14 cellular contexts compared by ENCODE assay signal in the genomic region with DNA sequence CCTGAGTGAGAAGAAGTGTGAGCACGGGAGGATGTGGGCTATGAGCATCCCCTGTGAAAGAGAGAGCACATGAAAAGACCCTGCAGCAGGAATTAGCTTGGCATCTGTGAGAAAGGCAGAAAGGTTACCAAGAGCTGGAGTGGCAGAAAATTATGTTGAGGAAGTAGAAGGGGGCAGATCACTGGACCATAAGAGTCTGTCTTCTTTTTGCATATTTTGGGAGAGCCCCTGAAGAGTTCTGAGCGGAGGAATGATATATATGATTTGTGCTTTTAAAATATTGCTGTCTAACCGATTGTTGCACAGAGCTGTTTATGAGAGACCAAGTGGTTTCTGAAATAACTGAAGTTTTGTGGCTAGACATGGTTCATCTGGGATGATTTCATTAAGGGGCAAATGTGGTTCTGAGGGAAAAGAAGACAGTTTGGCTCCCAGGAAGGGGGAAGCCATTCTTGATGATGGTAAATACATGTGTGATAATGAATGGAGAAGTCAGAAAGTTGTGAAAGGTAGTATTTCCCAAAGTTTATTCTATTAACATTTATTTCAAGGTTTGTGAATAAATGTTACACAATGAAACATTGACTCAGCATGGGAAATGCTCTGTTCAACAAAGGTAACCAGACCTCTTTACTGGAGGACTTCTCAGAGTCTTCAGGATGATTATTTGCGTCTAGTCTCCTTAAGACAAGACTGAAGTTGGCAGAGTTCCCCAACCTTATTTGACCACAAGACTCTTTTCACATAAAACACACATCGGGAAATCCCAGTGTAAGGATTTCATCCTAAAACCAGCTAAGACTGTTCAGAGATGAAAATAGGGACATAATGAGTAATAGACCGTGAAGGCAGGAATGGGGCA. TPM values are rescaled to one million over a fixed set of nuclear protein-coding genes. Genes with fewer than 3 reads are reported as not detected.
A peak's percentile ranks its signal among the peaks of the same experiment; 100 is the strongest.
DNase-seq lines count a peak whose midpoint lies in the region; ATAC-seq and TF ChIP-seq lines count a peak whose summit lies in the region.
"Had no signal": no experiment of that assay in that cellular context is flagged by ENCODE, and none has a peak within 500 bp of the region (broad histone marks: within the 10 kb centered on the region; RNA-seq: fewer than 3 reads in every experiment).

No MANE protein-coding gene starts in this region.

- in situ Hi-C loops in GM23248 (cut with MboI), result no loop called here

- no peaks in the 10 kb centered on the region for H3K9me3 Mint-ChIP-seq in natural killer cell treated with Interleukin-12 subunit alpha and Interleukin-12 subunit beta and Interleukin-15 and Interleukin-18, amount 100 ng/mL, for 72 hours
- H3K9me3 Mint-ChIP-seq in natural killer cell, result no peaks in the 10 kb centered on the region
- H3K9me3 Mint-ChIP-seq: activated naive CD8-positive, alpha-beta T cell treated with anti-CD3 and anti-CD28 coated beads, Interleukin-2, amount 10 ng/mL, durations not matched to agents 7 days and 5 days; effector memory CD8-positive, alpha-beta T cell had no signal

- no peaks in the 10 kb centered on the region; the same call in 1 of the 2 replicates for H3F3A ChIP-seq in GM23248 (ENCODE audit: insufficient read depth)

- no peak overlapping the region for H3K27ac ChIP-seq in GM23248

- peaks cover 16 to 42% of the 10 kb centered on the region in 2 donors for H3K4me1 Mint-ChIP-seq in natural killer cell treated with Interleukin-12 subunit alpha and Interleukin-12 subunit beta and Interleukin-15 and Interleukin-18, amount 100 ng/mL, for 72 hours (ENCODE audit: low read depth in 2 of 2)
- H3K4me1 Mint-ChIP-seq in natural killer cell, result peaks cover 4 to 6% of the 10 kb centered on the region in 2 donors

- H3K36me3 Mint-ChIP-seq in natural killer cell treated with Interleukin-12 subunit alpha and Interleukin-12 subunit beta and Interleukin-15 and Interleukin-18, amount 100 ng/mL, for 72 hours, result no peaks in the 10 kb centered on the region
- no peaks in the 10 kb centered on the region for H3K36me3 Mint-ChIP-seq in natural killer cell

- no peaks in the 10 kb centered on the region for H4K20me1 ChIP-seq in GM23248 (ENCODE audit: insufficient read depth)

- no peak for ATAC-seq in natural killer cell treated with Interleukin-12 subunit alpha and Interleukin-12 subunit beta and Interleukin-15 and Interleukin-18, amount 100 ng/mL, for 72 hours
- ATAC-seq in natural killer cell, result no peak
- no peak for ATAC-seq in GM18502 (IDR thresholded peaks at IDR 0.05; ENCODE audit: poor library complexity, unreplicated experiment)
- ATAC-seq: effector memory CD8-positive, alpha-beta T cell; T-helper 17 cell had no signal

- peaks cover 21% of the 10 kb centered on the region; the same call in 1 of the 2 replicates for H3K4me1 ChIP-seq in GM23248 (ENCODE audit: insufficient read depth)

- H2AFZ ChIP-seq in GM23248, result no peak overlapping the region

- no peaks in the 10 kb centered on the region for H3K36me3 ChIP-seq in GM23248 (ENCODE audit: low read depth)

- no peaks in the 10 kb centered on the region for H3K9me2 ChIP-seq in GM23248 (ENCODE audit: insufficient read depth)

- no peak overlapping the region for H3K27ac Mint-ChIP-seq in natural killer cell treated with Interleukin-12 subunit alpha and Interleukin-12 subunit beta and Interleukin-15 and Interleukin-18, amount 100 ng/mL, for 72 hours
- H3K27ac Mint-ChIP-seq in natural killer cell, result no peak overlapping the region
- H3K27ac Mint-ChIP-seq: activated naive CD8-positive, alpha-beta T cell treated with anti-CD3 and anti-CD28 coated beads, Interleukin-2, amount 10 ng/mL, durations not matched to agents 7 days and 5 days; effector memory CD8-positive, alpha-beta T cell; T-helper 17 cell had no signal

- H3K4me2 ChIP-seq in GM23248 (ENCODE audit: unreplicated experiment), result no peak overlapping the region

- intact Hi-C loops in natural killer cell (cut with micrococcal nuclease), result no loop called here

- WGBS in GM23248 (ENCODE audit: low coverage in 1 of 2, low lambda C conversion rate in 2 of 2, missing lambda C conversion rate in 2 of 2), 2 experiments, result 93% methylated on average over 6 of the region's 6 CpGs

- TF ChIP-seq CTCF in natural killer cell (IDR thresholded peaks at IDR 0.05) (no peak), cardiac fibroblast (IDR thresholded peaks at IDR 0.05; ENCODE audit: low read depth, low read length) (no peak)

- H3K79me2 ChIP-seq in GM23248 (ENCODE audit: insufficient read depth), result no peaks in the 10 kb centered on the region

- no peaks in the 10 kb centered on the region for H3K27me3 ChIP-seq in GM23248 (replicated peaks; ENCODE audit: insufficient read depth)

- peak overlapping the region; percentile 9 for H3K4me3 Mint-ChIP-seq in natural killer cell treated with Interleukin-12 subunit alpha and Interleukin-12 subunit beta and Interleukin-15 and Interleukin-18, amount 100 ng/mL, for 72 hours
- H3K4me3 Mint-ChIP-seq in natural killer cell, result no peak overlapping the region
- H3K4me3 Mint-ChIP-seq: activated naive CD8-positive, alpha-beta T cell treated with anti-CD3 and anti-CD28 coated beads, Interleukin-2, amount 10 ng/mL, durations not matched to agents 7 days and 5 days; effector memory CD8-positive, alpha-beta T cell; T-helper 17 cell had no signal

- H3K4me3 ChIP-seq in cardiac fibroblast (replicated peaks in 1 of 2; ENCODE audit: low read depth in 2 of 2, low read length in 2 of 2) (no peak overlapping the region), GM23248 (no peak overlapping the region)

- DNase-seq in natural killer cell treated with Interleukin-12 subunit alpha and Interleukin-12 subunit beta and Interleukin-15 and Interleukin-18, amount 100 ng/mL, for 72 hours (ENCODE audit: low spot score), result no peak
- DNase-seq in natural killer cell (no peak), MV-4-11 (lab: John Stamatoyannopoulos, UW) (peak; percentile 89), cardiac fibroblast (ENCODE audit: low read depth in 2 of 2) (peak; percentile 22 to 86), stromal cell of bone marrow (ENCODE audit: low read depth) (peak; percentile 51), GM23248 (no peak), retina (no peak)
- DNase-seq: activated naive CD8-positive, alpha-beta T cell treated with anti-CD3 and anti-CD28 coated beads, Interleukin-2, amount 10 ng/mL, durations not matched to agents 7 days and 5 days; effector memory CD8-positive, alpha-beta T cell; NCI-H1105; NCI-H774; stimulated activated CD4-positive, alpha-beta T cell treated with anti-CD3 and anti-CD28 coated beads, Interleukin-12 subunit alpha, Interleukin-12 subunit beta, amount 100 ng/mL, for 4 hours; T-helper 17 cell had no signal

- peaks cover 9 to 11% of the 10 kb centered on the region in 2 donors for H3K27me3 Mint-ChIP-seq in natural killer cell treated with Interleukin-12 subunit alpha and Interleukin-12 subunit beta and Interleukin-15 and Interleukin-18, amount 100 ng/mL, for 72 hours
- H3K27me3 Mint-ChIP-seq in natural killer cell (ENCODE audit: low read depth in 2 of 2), result peaks cover 9 to 17% of the 10 kb centered on the region in 2 donors

- no peak overlapping the region for H3K9ac ChIP-seq in GM23248

- no peaks in the 10 kb centered on the region for H3K9me3 ChIP-seq in GM23248 (ENCODE audit: low read depth)

RNA-seq across cellular contexts. Expression of gene ADRB2, which starts 31.5 kb away (rescaled TPM):
- 1 to 10 TPM; 3.8 to 4.4 TPM for total RNA-seq in natural killer cell treated with Interleukin-12 subunit alpha and Interleukin-12 subunit beta and Interleukin-15 and Interleukin-18, amount 100 ng/mL, for 72 hours
- total RNA-seq in natural killer cell, result 10 to 100 TPM; 47.1 to 78.9 (median 60.7) TPM
- total RNA-seq in GM23248 (2014; rRNA removed; shearing (Covaris generic)), result 0.65 TPM in 1 of 2 replicates, not detected in the other
- polyA plus RNA-seq in GM23248 (2016; fragmentation: Nextera tagmentation; extraction: Ambion mirVana), result 0.09 and 0.19 TPM in 2 replicates

Comparison
In these comparisons a context has a peak if more than half of its experiments do, and no peak if none do; other contexts are left out.
1. RNA of gene ADRB2, which starts 31.5 kb away (total RNA-seq): 47.1 to 78.9 TPM in natural killer cell; 3.8 to 4.4 TPM in natural killer cell treated with Interleukin-12 subunit alpha and Interleukin-12 subunit beta and Interleukin-15 and Interleukin-18, amount 100 ng/mL, for 72 hours and 0.65 TPM in GM23248; every median in the first group is over 4 times any median in the second.
2. DNase-seq: peak in MV-4-11 (single experiment), cardiac fibroblast (2 of 2) and stromal cell of bone marrow (single experiment); none in natural killer cell treated with Interleukin-12 subunit alpha and Interleukin-12 subunit beta and Interleukin-15 and Interleukin-18, amount 100 ng/mL, for 72 hours (single experiment), natural killer cell (single experiment), GM23248 (single experiment) and retina (single experiment).